19 cellular contexts compared by ENCODE assay signal in genomic region chr5:30324083-30324482, GRCh38.
DNase-seq lines count a peak whose midpoint lies in the region; ATAC-seq and TF ChIP-seq lines count a peak whose summit lies in the region.
"Had no signal": no experiment of that assay in that cellular context is flagged by ENCODE, and none has a peak within 500 bp of the region (broad histone marks: within the 10 kb centered on the region; RNA-seq: fewer than 3 reads in every experiment).

No MANE protein-coding gene starts in this region.

- peak overlapping the region; percentile 55; the same call in 1 of the 2 replicates for H3K27ac ChIP-seq in SK-N-MC
- H3K27ac ChIP-seq: BLaER1, PC-9 had no signal

- H3K27ac Mint-ChIP-seq in osteocyte (ENCODE audit: unreplicated experiment), result no peak overlapping the region
- H3K27ac Mint-ChIP-seq: CD8-positive, alpha-beta memory T cell had no signal

- peaks cover 8% of the 10 kb centered on the region; the same call in 1 of the 2 replicates for H3K9me3 ChIP-seq in SK-N-MC (ENCODE audit: low read depth, low read length)
- H3K9me3 ChIP-seq: BLaER1, SK-N-SH had no signal

- H3K4me3 Mint-ChIP-seq in osteocyte (ENCODE audit: unreplicated experiment), result no peak overlapping the region
- H3K4me3 Mint-ChIP-seq: CD8-positive, alpha-beta memory T cell had no signal

- ATAC-seq in GM21381 (IDR thresholded peaks at IDR 0.05; ENCODE audit: unreplicated experiment) (no peak), GM19023 (IDR thresholded peaks at IDR 0.05; ENCODE audit: unreplicated experiment) (no peak), GM19397 (IDR thresholded peaks at IDR 0.05; ENCODE audit: unreplicated experiment) (no peak)

- peaks cover 3% of the 10 kb centered on the region for H3K9me3 Mint-ChIP-seq in osteocyte (ENCODE audit: unreplicated experiment)

- TF ChIP-seq CTCF in epithelial cell of proximal tubule (conservative IDR thresholded peaks at IDR 0.05; ENCODE audit: low read depth, low read length) (peak; percentile 28), osteocyte (IDR thresholded peaks at IDR 0.05) (peak; percentile 5)

- no peaks in the 10 kb centered on the region for H3K36me3 Mint-ChIP-seq in osteocyte (ENCODE audit: unreplicated experiment)
- H3K36me3 Mint-ChIP-seq: CD8-positive, alpha-beta memory T cell had no signal

- peaks cover 8% of the 10 kb centered on the region; the same call in 1 of the 2 replicates for H3K36me3 ChIP-seq in SK-N-MC (ENCODE audit: insufficient read depth, low read length)
- H3K36me3 ChIP-seq: BLaER1 had no signal

- no peak overlapping the region for H3K9ac ChIP-seq in SK-N-MC (ENCODE audit: insufficient read length)
- H3K9ac ChIP-seq: BLaER1, SK-N-SH had no signal

- H3K27me3 Mint-ChIP-seq in osteocyte (ENCODE audit: unreplicated experiment), result no peaks in the 10 kb centered on the region
- H3K27me3 Mint-ChIP-seq: CD8-positive, alpha-beta memory T cell had no signal

- peak; percentile 73 for DNase-seq in DMS53 (lab: John Stamatoyannopoulos, UW)
- DNase-seq in DMS53 treated with DMSO at 0.1 percent for 48 hours (lab: John Stamatoyannopoulos, UW; ENCODE audit: unreplicated experiment), result no peak
- no peak for DNase-seq in SK-N-MC (ENCODE audit: low read depth, low spot score)
- no peak for DNase-seq in epithelial cell of proximal tubule (ENCODE audit: low read depth)
- DNase-seq in osteocyte (ENCODE audit: extremely low spot score, unreplicated experiment), result no peak
- DNase-seq: 8988T; CD8-positive, alpha-beta memory T cell; GDM1; HCEC 1CT; MV-4-11; NCI-H1436; NCI-H2081; NCI-H510A treated with DMSO at 0.1 percent for 48 hours; SK-N-SH had no signal

- H3K4me3 ChIP-seq in SK-N-MC (no peak overlapping the region), epithelial cell of proximal tubule (ENCODE audit: low read depth, low read length) (no peak overlapping the region)
- H3K4me3 ChIP-seq: BLaER1, PC-9 had no signal

- H3K4me1 Mint-ChIP-seq in osteocyte (ENCODE audit: unreplicated experiment), result peaks cover 15% of the 10 kb centered on the region
- H3K4me1 Mint-ChIP-seq: CD8-positive, alpha-beta memory T cell had no signal
